Comparison of ENCODE assay signal across 8 cellular contexts in genomic region chr2:70995227-70995729, GRCh38. TPM values are rescaled to one million over a fixed set of nuclear protein-coding genes. Genes with fewer than 3 reads are reported as not detected.
DNase-seq lines count a peak whose midpoint lies in the region; ATAC-seq, FAIRE-seq and TF ChIP-seq lines count a peak whose summit lies in the region.

No MANE protein-coding gene starts in this region.

- H3K4me1 ChIP-seq in GM12878 (ENCODE audit: control insufficient read depth, insufficient read depth, low read length) (peaks cover 9% of the 10 kb centered on the region), iPS-20b (ENCODE audit: insufficient read depth, low read length) (peaks cover 6% of the 10 kb centered on the region; the same call in 1 of the 2 replicates), spleen (peaks cover 14 to 62% (median 37%) of the 10 kb centered on the region in 6 donors)

- WGBS in GM12878 (ENCODE audit: insufficient coverage, insufficient replicate concordance, low lambda C conversion rate, missing lambda C conversion rate) = under 1% methylated on average over 18 of the region's 18 CpGs
- WGBS in spleen, 5 donors = 1% methylated on average over 18 of the region's 18 CpGs

- H3K9me3 ChIP-seq in SK-N-MC (ENCODE audit: low read depth, low read length) (no peaks in the 10 kb centered on the region), GM12878 (replicated peaks; ENCODE audit: control insufficient read depth, insufficient read depth, low read length) (no peaks in the 10 kb centered on the region), iPS-20b (ENCODE audit: insufficient read depth, low read depth, low read length) (no peaks in the 10 kb centered on the region), spleen (no peaks in the 10 kb centered on the region)

- intact Hi-C loops in GM12878 (cut with micrococcal nuclease; ENCODE audit: unreplicated experiment) (loop anchor here (5.0 kb wide), 1 partner anchor 72 kb away; the partner anchor contains the start of gene NAGK), spleen (cut with DNase I; ENCODE audit: low total_unique reads) (no loop called here)

- H3K27me3 ChIP-seq in GM12878 (replicated peaks in 1 of 2; ENCODE audit: control insufficient read depth in 2 of 2, insufficient read depth in 2 of 2, low read length in 1 of 2) = no peaks in the 10 kb centered on the region
- peaks cover 20% of the 10 kb centered on the region; the same call in 1 of the 2 replicates for H3K27me3 ChIP-seq in iPS-20b (ENCODE audit: insufficient read depth, low read length)
- no peaks in the 10 kb centered on the region for H3K27me3 ChIP-seq in spleen (replicated peaks in 1 of 7)

- POLR2A ChIA-PET in GM12878 (lab: Charles Lee) = no interaction called here

- H3K27ac ChIP-seq in SK-N-MC (no peak overlapping the region), GM12878 (ENCODE audit: control insufficient read depth, insufficient read depth) (0 out of 2 replicates have a peak overlapping the region, but pooled peaks have one; percentile 3), iPS-20b (ENCODE audit: low read length) (no peak overlapping the region), spleen (peak overlapping the region; percentile 62 to 93 (median 85))

- RAD21 ChIA-PET in GM12878 (lab: Charles Lee; ENCODE audit: unreplicated experiment) = no interaction called here

- no peaks in the 10 kb centered on the region for H4K20me1 ChIP-seq in GM12878 (ENCODE audit: control insufficient read depth, insufficient read depth)

- CTCF ChIA-PET in GM12878 (lab: Yijun Ruan, JAX) = no interaction called here

- in situ Hi-C loops in GM12878 (cut with MboI) = no loop called here

- no TSS peak for BruUV-seq in GM12878 (replicated peaks; lab: Mats Ljungman, UMichigan)

- TF ChIP-seq RAD21 in GM12878 (IDR thresholded peaks at IDR 0.05; ENCODE audit: insufficient read depth, low read depth, low read length) = peak; percentile 26; the same call in 1 of the 2 replicates

- ATAC-seq in GM21390 (IDR thresholded peaks at IDR 0.05; ENCODE audit: unreplicated experiment) = peak; percentile 48
- ATAC-seq in GM12878 = peak; percentile 71

- peak; percentile 68 for FAIRE-seq in GM12878 (lab: Jason Lieb, UNC)

- no peak for TF ChIP-seq POLR2A in GM12878 (IDR thresholded peaks at IDR 0.05; ENCODE audit: low read depth, low read length)
- no peak for TF ChIP-seq POLR2A in spleen (IDR thresholded peaks at IDR 0.05)

- peaks cover 21% of the 10 kb centered on the region for H3K79me2 ChIP-seq in GM12878 (ENCODE audit: control insufficient read depth, insufficient read depth, low read length)

- no peak for TF ChIP-seq EP300 in GM12878 (IDR thresholded peaks at IDR 0.05; ENCODE audit: borderline replicate concordance in 1 of 2, control insufficient read depth in 1 of 2, low read depth in 2 of 2, low read length in 2 of 2)

- DNase-seq in Daoy (ENCODE audit: low read depth) = peak; percentile 29
- peak; percentile 88 for DNase-seq in HuH-7 (ENCODE audit: low spot score)
- peak; percentile 10 for DNase-seq in SK-N-MC (ENCODE audit: low read depth, low spot score)
- DNase-seq in GM12878 (ENCODE audit: low read depth, low spot score) = no peak
- DNase-seq in spleen = peak; percentile 82
- no peak for DNase-seq in islet precursor cell

- H3K4me3 ChIP-seq in SK-N-MC (peak overlapping the region; percentile 95), GM12878 (peak overlapping the region; percentile 84), iPS-20b (ENCODE audit: low read length) (peak overlapping the region; percentile 81), spleen (peak overlapping the region; percentile 69 to 99 (median 88))

- H3K4me2 ChIP-seq in GM12878 (ENCODE audit: control insufficient read depth, insufficient read depth) = peak overlapping the region; percentile 90

- SMC1A ChIA-PET in GM12878 (lab: Charles Lee; ENCODE audit: uncharacterized antibody, unreplicated experiment) = no interaction called here

- peak; percentile 48 to 61 (median 52); a peak in 5 of 6 replicates for TF ChIP-seq CTCF in GM12878 (IDR thresholded peaks at IDR 0.05 in 2 of 3, conservative IDR thresholded peaks at IDR 0.05 in 1 of 3; ENCODE audit: control insufficient read depth in 2 of 3, extremely low read depth in 1 of 3, insufficient read depth in 1 of 3, low read depth in 3 of 3, low read length in 3 of 3)
- peak in 4 of 11 experiments; percentile 4 to 23 (median 12) for TF ChIP-seq CTCF in spleen (IDR thresholded peaks at IDR 0.05 in 8 of 11, conservative IDR thresholded peaks at IDR 0.05 in 3 of 11)

- peak overlapping the region; percentile 58 for H2AFZ ChIP-seq in GM12878 (ENCODE audit: control insufficient read depth, low read depth, low read length)

- H3K9ac ChIP-seq in SK-N-MC (ENCODE audit: insufficient read length) = peak overlapping the region; percentile 72
- H3K9ac ChIP-seq in GM12878 (ENCODE audit: control insufficient read depth, insufficient read depth, low read length) = peak overlapping the region; percentile 27
- H3K9ac ChIP-seq in iPS-20b (ENCODE audit: low read depth, low read length) = peak overlapping the region; percentile 43; the same call in 1 of the 2 replicates

- peaks cover 6% of the 10 kb centered on the region; the same call in 1 of the 2 replicates for H3K36me3 ChIP-seq in SK-N-MC (ENCODE audit: insufficient read depth, low read length)
- peaks cover 2 to 4% of the 10 kb centered on the region in 2 experiments; a peak in 1 of 4 replicates for H3K36me3 ChIP-seq in GM12878 (ENCODE audit: control insufficient read depth in 2 of 2, insufficient read depth in 2 of 2, low read length in 1 of 2)
- 0 out of 2 replicates have a peak, but pooled peaks cover 3% of the 10 kb centered on the region for H3K36me3 ChIP-seq in iPS-20b (ENCODE audit: insufficient read depth, low read depth, low read length)
- H3K36me3 ChIP-seq in spleen = peaks cover 0 to 25% (median 16%) of the 10 kb centered on the region in 6 donors

RNA-seq across cellular contexts. Expression of gene TEX261, which starts 0.6 kb away (rescaled TPM):
- 22.3 and 23.9 TPM in 2 replicates for total RNA-seq in Daoy (2014; rRNA removed; shearing (Covaris generic))
- 33.4 and 34.7 TPM in 2 replicates for total RNA-seq in GM12878 (2013; cell fraction: nucleolus; rRNA removed)
- total RNA-seq in GM12878 (2014; rRNA removed) = 21.1 and 22.3 TPM in 2 replicates
- 25.6 and 29.7 TPM in 2 replicates for total RNA-seq in GM12878 (2014; rRNA removed; fragmentation: Illumina TruSeq; extraction: Trizol)
- total RNA-seq in GM12878 (2021) = 37.5 and 46.7 TPM in 2 replicates
- polyA plus RNA-seq in GM12878 (2011; ENCODE audit: low read depth) = 22.0 TPM
- polyA plus RNA-seq in GM12878 (2011; rRNA removed) = 57.0 and 75.6 TPM in 2 replicates
- polyA plus RNA-seq in GM12878 (2011; cell fraction: cytosol; rRNA removed) = 68.7 and 81.7 TPM in 2 replicates
- 45.2 and 51.5 TPM in 2 replicates for polyA plus RNA-seq in GM12878 (2011; cell fraction: nucleus; rRNA removed)
- 23.3 and 27.2 TPM in 2 replicates for polyA plus RNA-seq in GM12878 (2012)
- polyA plus RNA-seq in GM12878 (2014; fragmentation: Illumina TruSeq; extraction: Trizol) = 59.5 and 64.9 TPM in 2 replicates
- 10 to 100 TPM in 1 of 2 experiments, 1 to 10 TPM in 1; 5.5 to 11.1 TPM for polyA plus RNA-seq in GM12878 (2014; fragmentation: Nextera tagmentation; extraction: Ambion mirVana)
- 41.3 and 45.9 TPM in 2 replicates for polyA plus RNA-seq in GM12878 (2014; rRNA removed)
- 10 to 100 TPM; 39.4 to 45.1 TPM for polyA plus RNA-seq in GM12878 (2016; fragmentation: Nextera tagmentation; extraction: Ambion mirVana)
- polyA minus RNA-seq in GM12878 (2011; rRNA and poly(A)+ RNA removed) = 35.3 and 42.4 TPM in 2 replicates
- polyA minus RNA-seq in GM12878 (2011; cell fraction: cytosol; rRNA and poly(A)+ RNA removed) = 8.6 and 10.7 TPM in 2 replicates
- 10.6 and 16.4 TPM in 2 replicates for polyA minus RNA-seq in GM12878 (2011; cell fraction: nucleus; rRNA and poly(A)+ RNA removed)
- 10 to 100 TPM; 28.6 to 55.7 (median 39.8) TPM for total RNA-seq in spleen
- polyA plus RNA-seq in spleen = 10 to 100 TPM in 2 of 3 donors, 1 to 10 TPM in 1; 8.7 to 21.7 (median 12.9) TPM

RNA-seq across cellular contexts. Expression of gene ANKRD53, which starts 16.8 kb away (rescaled TPM):
- not detected in 2 replicates for total RNA-seq in Daoy (2014; rRNA removed; shearing (Covaris generic))
- total RNA-seq in GM12878 (2013; cell fraction: nucleolus; rRNA removed) = not detected in 2 replicates
- 0.11 TPM in 1 of 2 replicates, not detected in the other for total RNA-seq in GM12878 (2014; rRNA removed)
- not detected in 2 replicates for total RNA-seq in GM12878 (2014; rRNA removed; fragmentation: Illumina TruSeq; extraction: Trizol)
- total RNA-seq in GM12878 (2021) = not detected in 2 replicates
- 0.14 TPM for polyA plus RNA-seq in GM12878 (2011; ENCODE audit: low read depth)
- polyA plus RNA-seq in GM12878 (2011; rRNA removed) = 0.04 TPM in 1 of 2 replicates, not detected in the other
- polyA plus RNA-seq in GM12878 (2011; cell fraction: cytosol; rRNA removed) = 0.01 and 0.05 TPM in 2 replicates
- 0.18 and 0.48 TPM in 2 replicates for polyA plus RNA-seq in GM12878 (2011; cell fraction: nucleus; rRNA removed)
- 0.11 TPM in 2 replicates for polyA plus RNA-seq in GM12878 (2012)
- polyA plus RNA-seq in GM12878 (2014; fragmentation: Illumina TruSeq; extraction: Trizol) = not detected in 2 replicates
- polyA plus RNA-seq in GM12878 (2014; fragmentation: Nextera tagmentation; extraction: Ambion mirVana) = under 1 TPM in 1 of 2 experiments, not detected in 1; 0.04 TPM
- polyA plus RNA-seq in GM12878 (2014; rRNA removed) = 0.04 TPM in 1 of 2 replicates, not detected in the other
- not detected for polyA plus RNA-seq in GM12878 (2016; fragmentation: Nextera tagmentation; extraction: Ambion mirVana)
- polyA minus RNA-seq in GM12878 (2011; rRNA and poly(A)+ RNA removed) = not detected in 2 replicates
- not detected in 2 replicates for polyA minus RNA-seq in GM12878 (2011; cell fraction: cytosol; rRNA and poly(A)+ RNA removed)
- polyA minus RNA-seq in GM12878 (2011; cell fraction: nucleus; rRNA and poly(A)+ RNA removed) = not detected in 2 replicates
- 1 to 10 TPM in 3 of 7 donors, under 1 TPM in 2, not detected in 2; 0.39 to 1.7 (median 1.3) TPM for total RNA-seq in spleen
- under 1 TPM; 0.22 to 0.72 (median 0.27) TPM for polyA plus RNA-seq in spleen

RNA-seq across cellular contexts. Expression of gene ATP6V1B1, which starts 59.6 kb away (rescaled TPM):
- total RNA-seq in Daoy (2014; rRNA removed; shearing (Covaris generic)) = 0.40 TPM in 1 of 2 replicates, not detected in the other
- total RNA-seq in GM12878 (2013; cell fraction: nucleolus; rRNA removed) = not detected in 2 replicates
- not detected in 2 replicates for total RNA-seq in GM12878 (2014; rRNA removed)
- not detected in 2 replicates for total RNA-seq in GM12878 (2014; rRNA removed; fragmentation: Illumina TruSeq; extraction: Trizol)
- not detected in 2 replicates for total RNA-seq in GM12878 (2021)
- polyA plus RNA-seq in GM12878 (2011; ENCODE audit: low read depth) = not detected
- not detected in 2 replicates for polyA plus RNA-seq in GM12878 (2011; rRNA removed)
- not detected in 2 replicates for polyA plus RNA-seq in GM12878 (2011; cell fraction: cytosol; rRNA removed)
- polyA plus RNA-seq in GM12878 (2011; cell fraction: nucleus; rRNA removed) = not detected in 2 replicates
- not detected in 2 replicates for polyA plus RNA-seq in GM12878 (2012)
- not detected in 2 replicates for polyA plus RNA-seq in GM12878 (2014; fragmentation: Illumina TruSeq; extraction: Trizol)
- not detected for polyA plus RNA-seq in GM12878 (2014; fragmentation: Nextera tagmentation; extraction: Ambion mirVana)
- not detected in 2 replicates for polyA plus RNA-seq in GM12878 (2014; rRNA removed)
- polyA plus RNA-seq in GM12878 (2016; fragmentation: Nextera tagmentation; extraction: Ambion mirVana) = not detected
- polyA minus RNA-seq in GM12878 (2011; rRNA and poly(A)+ RNA removed) = not detected in 2 replicates
- polyA minus RNA-seq in GM12878 (2011; cell fraction: cytosol; rRNA and poly(A)+ RNA removed) = not detected in 2 replicates
- not detected in 2 replicates for polyA minus RNA-seq in GM12878 (2011; cell fraction: nucleus; rRNA and poly(A)+ RNA removed)
- total RNA-seq in spleen = not detected
- under 1 TPM in 2 of 3 donors, not detected in 1; 0.06 to 0.11 TPM for polyA plus RNA-seq in spleen

Comparison
In these comparisons a context has a peak if more than half of its experiments do, and no peak if none do; other contexts are left out.
1. DNase-seq: peak in Daoy (single experiment), HuH-7 (single experiment), SK-N-MC (single experiment) and spleen (single experiment); none in GM12878 (single experiment) and islet precursor cell (single experiment).
2. H3K27ac ChIP-seq: peak in GM12878 (single experiment) and spleen (8 of 8); none in SK-N-MC (single experiment) and iPS-20b (single experiment).
3. Peak in every context shown above with its lines, with median percentiles within 50 percentile points of each other: H3K4me3 ChIP-seq and H3K9ac ChIP-seq.